ENCODE assay signal across 18 cellular contexts in genomic region chr10:82643601-82644000, GRCh38.
"Had no signal": no experiment of that assay in that cellular context is flagged by ENCODE, and none has a peak within 500 bp of the region (broad histone marks: within the 10 kb centered on the region; RNA-seq: fewer than 3 reads in every experiment).

No MANE protein-coding gene starts in this region.

- H3K27ac Mint-ChIP-seq: activated CD4-positive, alpha-beta memory T cell treated with anti-CD3 and anti-CD28 coated beads for 36 hours; activated naive CD8-positive, alpha-beta T cell treated with anti-CD3 and anti-CD28 coated beads for 36 hours; activated T-helper 17 cell treated with anti-CD3 and anti-CD28 coated beads, Interleukin-2, amount 50 U/mL, for 72 hours; natural killer cell; T-helper 2 cell treated with Interferon-gamma antibody and Interleukin-4, amounts not matched to agents 5 μg/mL and 100 μg/mL, for 36 hours had no signal

- H3K4me1 ChIP-seq: breast epithelium, foreskin keratinocyte, thyroid gland had no signal

- DNase-seq: activated CD4-positive, alpha-beta memory T cell treated with anti-CD3 and anti-CD28 coated beads for 36 hours; activated naive CD4-positive, alpha-beta T cell; activated naive CD8-positive, alpha-beta T cell treated with anti-CD3 and anti-CD28 coated beads for 36 hours; activated T-cell treated with anti-CD3 and anti-CD28 coated beads for 4 hours; cerebellar nuclear complex; effector CD4-positive, alpha-beta T cell; foreskin keratinocyte; glutamatergic neuron; natural killer cell; posterior cingulate gyrus; stimulated activated CD4-positive, alpha-beta T cell treated with anti-CD3 and anti-CD28 coated beads, Interleukin-12 subunit alpha, Interleukin-12 subunit beta, amount 100 ng/mL, for 4 hours; stimulated activated CD4-positive, alpha-beta T cell treated with anti-CD3 and anti-CD28 coated beads, Interleukin-1b, Interleukin-23, amount 100 ng/mL, for 48 hours; stimulated activated CD8-positive, alpha-beta memory T cell treated with anti-CD3 and anti-CD28 coated beads, Interleukin-4, amount 100 ng/mL, for 48 hours; stimulated activated naive CD4-positive, alpha-beta T cell; thyroid gland had no signal

- H3K36me3 ChIP-seq: breast epithelium, thyroid gland had no signal

- H3K4me3 ChIP-seq: breast epithelium, thyroid gland had no signal

- H3K9me3 ChIP-seq: breast epithelium, thyroid gland had no signal

- H3K27ac ChIP-seq: breast epithelium, foreskin keratinocyte, thyroid gland had no signal

- H3K27me3 ChIP-seq: breast epithelium, foreskin keratinocyte, thyroid gland had no signal

- H3K27me3 Mint-ChIP-seq: activated CD4-positive, alpha-beta memory T cell treated with anti-CD3 and anti-CD28 coated beads for 36 hours; activated naive CD8-positive, alpha-beta T cell treated with anti-CD3 and anti-CD28 coated beads for 36 hours; activated T-helper 17 cell treated with anti-CD3 and anti-CD28 coated beads, Interleukin-2, amount 50 U/mL, for 72 hours had no signal

- H3K4me1 Mint-ChIP-seq: activated naive CD8-positive, alpha-beta T cell treated with anti-CD3 and anti-CD28 coated beads for 36 hours; activated T-helper 17 cell treated with anti-CD3 and anti-CD28 coated beads, Interleukin-2, amount 50 U/mL, for 72 hours; natural killer cell had no signal

- H3K4me3 Mint-ChIP-seq: activated CD4-positive, alpha-beta memory T cell treated with anti-CD3 and anti-CD28 coated beads for 36 hours; activated naive CD8-positive, alpha-beta T cell treated with anti-CD3 and anti-CD28 coated beads for 36 hours; activated T-helper 17 cell treated with anti-CD3 and anti-CD28 coated beads, Interleukin-2, amount 50 U/mL, for 72 hours; natural killer cell; T-helper 2 cell treated with Interferon-gamma antibody and Interleukin-4, amounts not matched to agents 5 μg/mL and 100 μg/mL, for 36 hours had no signal

- H3K36me3 Mint-ChIP-seq: activated CD4-positive, alpha-beta memory T cell treated with anti-CD3 and anti-CD28 coated beads for 36 hours; activated naive CD8-positive, alpha-beta T cell treated with anti-CD3 and anti-CD28 coated beads for 36 hours; natural killer cell had no signal

- ATAC-seq: activated T-helper 17 cell treated with anti-CD3 and anti-CD28 coated beads, Interleukin-2, amount 50 U/mL, for 72 hours; foreskin keratinocyte; natural killer cell had no signal
